ENCODE assay signal across 19 cellular contexts in the genomic region with DNA sequence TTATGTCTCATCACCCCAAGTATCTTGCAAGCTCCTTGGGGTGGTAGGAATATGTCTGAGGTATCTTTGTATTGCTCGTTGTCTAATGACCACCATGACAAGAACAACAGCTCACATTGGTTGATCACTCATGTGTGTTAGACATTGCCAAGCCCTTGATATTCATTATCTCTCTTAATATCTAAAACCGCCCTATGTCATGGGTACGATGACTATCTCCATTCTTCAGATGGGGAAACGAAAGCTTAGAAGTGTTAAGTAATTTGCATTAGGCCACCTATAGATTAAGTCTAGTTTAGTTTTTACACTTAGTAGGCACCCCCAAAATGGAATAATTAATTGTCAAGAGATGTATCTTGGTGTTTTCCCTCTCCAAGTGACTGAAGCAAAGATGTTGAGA. TPM values are rescaled to one million over a fixed set of nuclear protein-coding genes. Genes with fewer than 3 reads are reported as not detected.
"Had no signal": no experiment of that assay in that cellular context is flagged by ENCODE, and none has a peak within 500 bp of the region (broad histone marks: within the 10 kb centered on the region; RNA-seq: fewer than 3 reads in every experiment).

No MANE protein-coding gene starts in this region.

- H3K27ac Mint-ChIP-seq: activated CD4-positive, alpha-beta memory T cell treated with anti-CD3 and anti-CD28 coated beads for 36 hours; activated T-helper 1 cell treated with anti-CD3 and anti-CD28 coated beads, Interleukin-12 subunit alpha, Interleukin-12 subunit beta, Interleukin-2, Interleukin-4 antibody, amounts not matched to agents 30 ng/mL and 10 ng/mL and 1 ng/mL, durations not matched to agents 14 hours and 24 hours and 36 hours; dendritic cell treated with granulocyte-macrophage colony-stimulating factor and Interleukin-4, amounts not matched to agents 40 ng/mL and 50 ng/mL, for 4 days; mesothelial cell of epicardium had no signal

- H3K27me3 Mint-ChIP-seq: activated CD4-positive, alpha-beta memory T cell treated with anti-CD3 and anti-CD28 coated beads for 36 hours; dendritic cell treated with granulocyte-macrophage colony-stimulating factor and Interleukin-4, amounts not matched to agents 40 ng/mL and 50 ng/mL, for 4 days had no signal

- ATAC-seq: heart left ventricle, left colon had no signal

- H3K9me3 Mint-ChIP-seq: activated CD4-positive, alpha-beta memory T cell treated with anti-CD3 and anti-CD28 coated beads for 36 hours; activated T-helper 1 cell treated with anti-CD3 and anti-CD28 coated beads, Interleukin-12 subunit alpha, Interleukin-12 subunit beta, Interleukin-2, Interleukin-4 antibody, amounts not matched to agents 30 ng/mL and 10 ng/mL and 1 ng/mL, durations not matched to agents 14 hours and 24 hours and 36 hours; dendritic cell treated with granulocyte-macrophage colony-stimulating factor and Interleukin-4, amounts not matched to agents 40 ng/mL and 50 ng/mL, for 4 days; mesothelial cell of epicardium; neural crest cell had no signal

- H3K4me3 Mint-ChIP-seq: activated CD4-positive, alpha-beta memory T cell treated with anti-CD3 and anti-CD28 coated beads for 36 hours; activated T-helper 1 cell treated with anti-CD3 and anti-CD28 coated beads, Interleukin-12 subunit alpha, Interleukin-12 subunit beta, Interleukin-2, Interleukin-4 antibody, amounts not matched to agents 30 ng/mL and 10 ng/mL and 1 ng/mL, durations not matched to agents 14 hours and 24 hours and 36 hours; dendritic cell treated with granulocyte-macrophage colony-stimulating factor and Interleukin-4, amounts not matched to agents 40 ng/mL and 50 ng/mL, for 4 days; mesothelial cell of epicardium; neural crest cell had no signal

- DNase-seq: activated CD4-positive, alpha-beta memory T cell treated with anti-CD3 and anti-CD28 coated beads for 36 hours; activated CD4-positive, alpha-beta T cell treated with anti-CD3 and anti-CD28 coated beads for 1 hour; activated naive CD4-positive, alpha-beta T cell; aorta; foreskin melanocyte; heart left ventricle; left colon; lower lobe of right lung; right lobe of liver; T1000; upper lobe of right lung had no signal

- H3K36me3 Mint-ChIP-seq: activated CD4-positive, alpha-beta memory T cell treated with anti-CD3 and anti-CD28 coated beads for 36 hours; mesothelial cell of epicardium had no signal

RNA-seq across cellular contexts. Expression of gene ICOS, which starts 57.0 kb away (rescaled TPM):
- total RNA-seq: cerebellum, fibroblast of lung, mesothelial cell of epicardium, neural crest cell, osteoblast, smooth muscle cell had no signal
